In genomic region chr6:118288355-118289124, GRCh38 we compare ENCODE assay signal across 15 cellular contexts.
A peak's percentile ranks its signal among the peaks of the same experiment; 100 is the strongest.
DNase-seq lines count a peak whose midpoint lies in the region; ATAC-seq, FAIRE-seq and TF ChIP-seq lines count a peak whose summit lies in the region.
"Had no signal": no experiment of that assay in that cellular context is flagged by ENCODE, and none has a peak within 500 bp of the region (broad histone marks: within the 10 kb centered on the region; RNA-seq: fewer than 3 reads in every experiment).

No MANE protein-coding gene starts in this region.

- dilution Hi-C loops in endothelial cell of umbilical vein (cut with MboI; ENCODE audit: extremely low pct_ligation_motif_present, low sequenced_read_pairs): no loop called here

- peak overlapping the region; percentile 34 for H3K27ac ChIP-seq in endothelial cell of umbilical vein (ENCODE audit: insufficient read depth, low read depth, low read length)
- H3K27ac ChIP-seq: 22Rv1, hepatocyte, KMS-11, neutrophil, thyroid gland had no signal

- H3K4me2 ChIP-seq in endothelial cell of umbilical vein (ENCODE audit: insufficient read depth, low read length): no peak overlapping the region
- H3K4me2 ChIP-seq: hepatocyte, KMS-11 had no signal

- H3K9me1 ChIP-seq in endothelial cell of umbilical vein (replicated peaks; ENCODE audit: control insufficient read depth, extremely low read depth, insufficient read depth, low read length): no peaks in the 10 kb centered on the region

- H3K79me2 ChIP-seq in endothelial cell of umbilical vein (ENCODE audit: control insufficient read depth, insufficient read depth, low read length): no peaks in the 10 kb centered on the region
- H3K79me2 ChIP-seq: hepatocyte had no signal

- TF ChIP-seq CTCF in endothelial cell of umbilical vein (IDR thresholded peaks at IDR 0.05; ENCODE audit: extremely low read depth in 1 of 2, insufficient read depth in 1 of 2, low read depth in 1 of 2, low read length in 2 of 2): peak; percentile 20 to 45

- H2AFZ ChIP-seq in endothelial cell of umbilical vein (ENCODE audit: low read depth, low read length): peak overlapping the region; percentile 47
- H2AFZ ChIP-seq: hepatocyte had no signal

- H3K27ac Mint-ChIP-seq in naive thymus-derived CD8-positive, alpha-beta T cell: no peak overlapping the region

- H3K9ac ChIP-seq in endothelial cell of umbilical vein (replicated peaks; ENCODE audit: extremely low read depth, insufficient read depth, low read length): no peak overlapping the region
- H3K9ac ChIP-seq: KMS-11 had no signal

- TF ChIP-seq POLR2A in endothelial cell of umbilical vein (IDR thresholded peaks at IDR 0.05; ENCODE audit: low read depth, low read length): no peak

- H3K27me3 Mint-ChIP-seq in naive thymus-derived CD8-positive, alpha-beta T cell: peaks cover 0 to 5% (median under 1%) of the 10 kb centered on the region in 5 donors

- no peak overlapping the region for H3K4me3 Mint-ChIP-seq in naive thymus-derived CD8-positive, alpha-beta T cell

- H3K4me3 ChIP-seq in endothelial cell of umbilical vein (replicated peaks in 1 of 3; ENCODE audit: insufficient read depth in 1 of 3, low read depth in 1 of 3, low read length in 3 of 3): no peak overlapping the region
- H3K4me3 ChIP-seq: hepatocyte, thyroid gland had no signal

- no peaks in the 10 kb centered on the region for H4K20me1 ChIP-seq in endothelial cell of umbilical vein (replicated peaks; ENCODE audit: control insufficient read depth, extremely low read depth, insufficient read depth, low read length)

- peak; percentile 70 for FAIRE-seq in endothelial cell of umbilical vein (lab: Jason Lieb, UNC)

- peaks cover 0 to 3% (median 1%) of the 10 kb centered on the region in 4 donors for H3K4me1 Mint-ChIP-seq in naive thymus-derived CD8-positive, alpha-beta T cell

- CTCF ChIA-PET in endothelial cell of umbilical vein (lab: Charles Lee): interaction anchor here (0.6 to 1.8 kb wide), 8 partner anchors 199 to 330 kb away, joined by 3 to 8 read pairs (median 3); no protein-coding TSS in a partner anchor

- intact Hi-C loops in endothelial cell of umbilical vein (cut with micrococcal nuclease): loop anchor here (1.0 to 10.0 kb wide), 5 partner anchors 100 to 826 kb away; no protein-coding TSS in a partner anchor

- ATAC-seq in naive thymus-derived CD8-positive, alpha-beta T cell: no peak
- no peak for ATAC-seq in HG02938 (IDR thresholded peaks at IDR 0.05; ENCODE audit: unreplicated experiment)
- ATAC-seq: activated CD4-positive, CD25-positive, alpha-beta regulatory T cell treated with anti-CD3 and anti-CD28 coated beads, Interleukin-2, amount 50 U/mL, for 24 hours had no signal

- H3K4me1 ChIP-seq in endothelial cell of umbilical vein (ENCODE audit: control insufficient read depth, extremely low read depth, insufficient read depth, low read length): peaks cover 13% of the 10 kb centered on the region
- H3K4me1 ChIP-seq: thyroid gland had no signal

- no TSS peak for BruUV-seq in endothelial cell of umbilical vein (replicated peaks; lab: Mats Ljungman, UMichigan)

- peaks cover 0 to 2% (median 0%) of the 10 kb centered on the region in 3 donors for H3K36me3 Mint-ChIP-seq in naive thymus-derived CD8-positive, alpha-beta T cell

- no peaks in the 10 kb centered on the region for H3K9me3 ChIP-seq in endothelial cell of umbilical vein (replicated peaks; ENCODE audit: control insufficient read depth, insufficient read depth, low read length)
- H3K9me3 ChIP-seq: neutrophil, thyroid gland had no signal

- H3K36me3 ChIP-seq in endothelial cell of umbilical vein (ENCODE audit: control insufficient read depth in 2 of 2, extremely low read depth in 1 of 2, insufficient read depth in 2 of 2, low read length in 2 of 2): no peaks in the 10 kb centered on the region
- H3K36me3 ChIP-seq: neutrophil, thyroid gland had no signal

- H3K9me3 Mint-ChIP-seq in naive thymus-derived CD8-positive, alpha-beta T cell: peaks cover 0 to 3% (median 0%) of the 10 kb centered on the region in 9 donors

- DNase-seq in DMS 273 (lab: John Stamatoyannopoulos, UW; ENCODE audit: unreplicated experiment) (peak; percentile 27), DMS 273 treated with DMSO at 0.1 percent for 48 hours (lab: John Stamatoyannopoulos, UW) (no peak), NCI-H1092 treated with DMSO at 0.1 percent for 48 hours (lab: John Stamatoyannopoulos, UW) (peak; percentile 73), endothelial cell of umbilical vein (ENCODE audit: low read depth, low spot score) (peak; percentile 60), myocyte (ENCODE audit: low read depth) (peak; percentile 12), NCI-H446 (lab: John Stamatoyannopoulos, UW) (no peak)
- DNase-seq in naive thymus-derived CD8-positive, alpha-beta T cell: no peak
- DNase-seq: activated T-cell treated with anti-CD3 and anti-CD28 coated beads, Interleukin-2, amount 50 U/mL, for 1 hour; thyroid gland had no signal

- no peaks in the 10 kb centered on the region for H3K27me3 ChIP-seq in endothelial cell of umbilical vein (ENCODE audit: control insufficient read depth in 2 of 2, insufficient read depth in 2 of 2, low read length in 2 of 2)
- H3K27me3 ChIP-seq: hepatocyte, neutrophil, thyroid gland had no signal

- POLR2A ChIA-PET in endothelial cell of umbilical vein (lab: Charles Lee): no interaction called here
- POLR2A ChIA-PET in naive thymus-derived CD8-positive, alpha-beta T cell (lab: Charles Lee): no interaction called here

TF ChIP-seq in endothelial cell of umbilical vein, 7 proteins besides CTCF, POLR2A, EP300 and RAD21:
- TF ChIP-seq GATA2 (IDR thresholded peaks at IDR 0.05; ENCODE audit: insufficient read depth, insufficient read length, low read depth, low read length) (peak; percentile 95), FOS (IDR thresholded peaks at IDR 0.05; ENCODE audit: borderline replicate concordance, insufficient read depth, low read length) (peak; percentile 17), EZH2 (IDR thresholded peaks at IDR 0.05; ENCODE audit: borderline replicate concordance, low read depth, low read length, severe bottlenecking) (no peak)

Comparison
In these comparisons a context has a peak if more than half of its experiments do, and no peak if none do; other contexts are left out.
1. DNase-seq: peak in DMS 273 (single experiment), NCI-H1092 treated with DMSO at 0.1 percent for 48 hours (single experiment), endothelial cell of umbilical vein (single experiment) and myocyte (single experiment); none in DMS 273 treated with DMSO at 0.1 percent for 48 hours (single experiment), naive thymus-derived CD8-positive, alpha-beta T cell (0 of 10) and NCI-H446 (0 of 2).